1 cellular context compared by ENCODE assay signal in genomic region chr16:67326472-67327309, GRCh38.
A peak's percentile ranks its signal among the peaks of the same experiment; 100 is the strongest.
TF ChIP-seq lines count a peak whose summit lies in the region.

Gene KCTD19, minus strand, starts transcription at chr16:67326741. Its CDS starts 34 bp downstream, at chr16:67326707.
Gene LRRC36, plus strand, starts transcription at chr16:67326815. Its CDS starts 48 bp downstream, at chr16:67326863.

TF ChIP-seq in K562, 482 proteins besides CTCF, POLR2A, EP300 and RAD21 (continued from another document and continues in another):
- TF ChIP-seq, protein P1, sequence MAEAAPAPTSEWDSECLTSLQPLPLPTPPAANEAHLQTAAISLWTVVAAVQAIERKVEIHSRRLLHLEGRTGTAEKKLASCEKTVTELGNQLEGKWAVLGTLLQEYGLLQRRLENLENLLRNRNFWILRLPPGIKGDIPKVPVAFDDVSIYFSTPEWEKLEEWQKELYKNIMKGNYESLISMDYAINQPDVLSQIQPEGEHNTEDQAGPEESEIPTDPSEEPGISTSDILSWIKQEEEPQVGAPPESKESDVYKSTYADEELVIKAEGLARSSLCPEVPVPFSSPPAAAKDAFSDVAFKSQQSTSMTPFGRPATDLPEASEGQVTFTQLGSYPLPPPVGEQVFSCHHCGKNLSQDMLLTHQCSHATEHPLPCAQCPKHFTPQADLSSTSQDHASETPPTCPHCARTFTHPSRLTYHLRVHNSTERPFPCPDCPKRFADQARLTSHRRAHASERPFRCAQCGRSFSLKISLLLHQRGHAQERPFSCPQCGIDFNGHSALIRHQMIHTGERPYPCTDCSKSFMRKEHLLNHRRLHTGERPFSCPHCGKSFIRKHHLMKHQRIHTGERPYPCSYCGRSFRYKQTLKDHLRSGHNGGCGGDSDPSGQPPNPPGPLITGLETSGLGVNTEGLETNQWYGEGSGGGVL (CRISPR knock-in tag; IDR thresholded peaks at IDR 0.05), result no peak
- TF ChIP-seq KLF16 (IDR thresholded peaks at IDR 0.05), result no peak
- TF ChIP-seq TBP (optimal IDR thresholded peaks at IDR 0.05; ENCODE audit: low read depth, low read length), result peak; percentile 45
- no peak for TF ChIP-seq PRMT5 (CRISPR knock-in tag; IDR thresholded peaks at IDR 0.05)
- TF ChIP-seq, protein P2, sequence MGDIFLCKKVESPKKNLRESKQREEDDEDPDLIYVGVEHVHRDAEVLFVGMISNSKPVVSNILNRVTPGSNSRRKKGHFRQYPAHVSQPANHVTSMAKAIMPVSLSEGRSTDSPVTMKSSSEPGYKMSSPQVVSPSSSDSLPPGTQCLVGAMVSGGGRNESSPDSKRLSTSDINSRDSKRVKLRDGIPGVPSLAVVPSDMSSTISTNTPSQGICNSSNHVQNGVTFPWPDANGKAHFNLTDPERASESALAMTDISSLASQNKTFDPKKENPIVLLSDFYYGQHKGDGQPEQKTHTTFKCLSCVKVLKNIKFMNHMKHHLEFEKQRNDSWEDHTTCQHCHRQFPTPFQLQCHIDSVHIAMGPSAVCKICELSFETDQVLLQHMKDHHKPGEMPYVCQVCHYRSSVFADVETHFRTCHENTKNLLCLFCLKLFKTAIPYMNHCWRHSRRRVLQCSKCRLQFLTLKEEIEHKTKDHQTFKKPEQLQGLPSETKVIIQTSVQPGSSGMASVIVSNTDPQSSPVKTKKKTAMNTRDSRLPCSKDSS (IDR thresholded peaks at IDR 0.05; ENCODE audit: low read depth, partially characterized antibody), result no peak
- no peak for TF ChIP-seq ZNF57 (CRISPR knock-in tag; IDR thresholded peaks at IDR 0.05)
- 0 out of 2 replicates have a peak, but pooled peaks have one; percentile 20 for TF ChIP-seq EHMT2 (IDR thresholded peaks at IDR 0.05)
- no peak for TF ChIP-seq BRCA1 (IDR thresholded peaks at IDR 0.05)
- TF ChIP-seq BRCA1 (CRISPR knock-in tag; IDR thresholded peaks at IDR 0.05), result no peak
- TF ChIP-seq POLR3G (IDR thresholded peaks at IDR 0.05; ENCODE audit: extremely low read depth, insufficient read length, insufficient replicate concordance), result no peak
- no peak for TF ChIP-seq TRIM25 (IDR thresholded peaks at IDR 0.05; ENCODE audit: borderline replicate concordance)
- TF ChIP-seq NR2C1 (IDR thresholded peaks at IDR 0.05), result peak; percentile 55; the same call in 1 of the 2 replicates
- no peak for TF ChIP-seq NR2C1 (tag; IDR thresholded peaks at IDR 0.05)
- no peak for TF ChIP-seq ZNF146 (CRISPR knock-in tag; IDR thresholded peaks at IDR 0.05; ENCODE audit: unreplicated experiment)
- no peak for TF ChIP-seq ID3 (CRISPR knock-in tag; IDR thresholded peaks at IDR 0.05)
- no peak for TF ChIP-seq ID3 (tag; IDR thresholded peaks at IDR 0.05)
- TF ChIP-seq ZNF75A (CRISPR knock-in tag; IDR thresholded peaks at IDR 0.05), result no peak
- TF ChIP-seq ZNF79 (CRISPR knock-in tag; IDR thresholded peaks at IDR 0.05; ENCODE audit: low read depth), result no peak
- no peak for TF ChIP-seq KDM2B (CRISPR knock-in tag; IDR thresholded peaks at IDR 0.05)
- TF ChIP-seq RB1 (IDR thresholded peaks at IDR 0.05; ENCODE audit: low read depth), result peak; percentile 74
- TF ChIP-seq ZKSCAN3 (CRISPR knock-in tag; IDR thresholded peaks at IDR 0.05), result no peak
- no peak for TF ChIP-seq ATF6 (CRISPR knock-in tag; IDR thresholded peaks at IDR 0.05)
- peak; percentile 50 for TF ChIP-seq GTF3C2 (IDR thresholded peaks at IDR 0.05; ENCODE audit: borderline replicate concordance, extremely low read depth, insufficient read length)
- no peak for TF ChIP-seq MEF2A (IDR thresholded peaks at IDR 0.05; ENCODE audit: control insufficient read depth, low read depth, low read length)
- no peak for TF ChIP-seq SIRT6 (IDR thresholded peaks at IDR 0.05; ENCODE audit: low read depth, low read length)
- no peak for TF ChIP-seq SNRNP70 (optimal IDR thresholded peaks at IDR 0.05; ENCODE audit: low read depth, low read length)
- TF ChIP-seq ZNF24 (IDR thresholded peaks at IDR 0.05), result no peak
- no peak for TF ChIP-seq NFRKB (IDR thresholded peaks at IDR 0.05; ENCODE audit: low read depth)
- TF ChIP-seq PCBP2 (IDR thresholded peaks at IDR 0.05; ENCODE audit: low read depth, low read length, poor library complexity, severe bottlenecking), result no peak
- no peak for TF ChIP-seq BCL6 (CRISPR knock-in tag; IDR thresholded peaks at IDR 0.05)
- TF ChIP-seq, protein P3, sequence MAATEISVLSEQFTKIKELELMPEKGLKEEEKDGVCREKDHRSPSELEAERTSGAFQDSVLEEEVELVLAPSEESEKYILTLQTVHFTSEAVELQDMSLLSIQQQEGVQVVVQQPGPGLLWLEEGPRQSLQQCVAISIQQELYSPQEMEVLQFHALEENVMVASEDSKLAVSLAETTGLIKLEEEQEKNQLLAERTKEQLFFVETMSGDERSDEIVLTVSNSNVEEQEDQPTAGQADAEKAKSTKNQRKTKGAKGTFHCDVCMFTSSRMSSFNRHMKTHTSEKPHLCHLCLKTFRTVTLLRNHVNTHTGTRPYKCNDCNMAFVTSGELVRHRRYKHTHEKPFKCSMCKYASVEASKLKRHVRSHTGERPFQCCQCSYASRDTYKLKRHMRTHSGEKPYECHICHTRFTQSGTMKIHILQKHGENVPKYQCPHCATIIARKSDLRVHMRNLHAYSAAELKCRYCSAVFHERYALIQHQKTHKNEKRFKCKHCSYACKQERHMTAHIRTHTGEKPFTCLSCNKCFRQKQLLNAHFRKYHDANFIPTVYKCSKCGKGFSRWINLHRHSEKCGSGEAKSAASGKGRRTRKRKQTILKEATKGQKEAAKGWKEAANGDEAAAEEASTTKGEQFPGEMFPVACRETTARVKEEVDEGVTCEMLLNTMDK (IDR thresholded peaks at IDR 0.05; ENCODE audit: borderline replicate concordance, insufficient read depth, low read depth, low read length, poor library complexity, severe bottlenecking), result peak; percentile 66
- no peak for TF ChIP-seq NCOA6 (IDR thresholded peaks at IDR 0.05)
- TF ChIP-seq ELF1 (tag; IDR thresholded peaks at IDR 0.05), result no peak
- TF ChIP-seq PHF20 (IDR thresholded peaks at IDR 0.05; ENCODE audit: partially characterized antibody), result no peak
- no peak for TF ChIP-seq ZZZ3 (IDR thresholded peaks at IDR 0.05)
- no peak for TF ChIP-seq ZNF121 (CRISPR knock-in tag; conservative IDR thresholded peaks at IDR 0.05)
- no peak for TF ChIP-seq BDP1 (IDR thresholded peaks at IDR 0.05; ENCODE audit: insufficient read depth, insufficient read length)
- TF ChIP-seq ZNF124 (CRISPR knock-in tag; IDR thresholded peaks at IDR 0.05), result no peak
- TF ChIP-seq SIN3B (IDR thresholded peaks at IDR 0.05; ENCODE audit: low read depth), result 0 out of 2 replicates have a peak, but pooled peaks have one; percentile 18
- peak in 1 of 2 experiments; percentile 78; a peak in 2 of 4 replicates for TF ChIP-seq NRF1 (conservative IDR thresholded peaks at IDR 0.05 in 1 of 2, IDR thresholded peaks at IDR 0.05 in 1 of 2)
- no peak for TF ChIP-seq ILF3 (IDR thresholded peaks at IDR 0.05; ENCODE audit: borderline replicate concordance)
- TF ChIP-seq BHLHE40 (IDR thresholded peaks at IDR 0.05; ENCODE audit: low read length), result 0 out of 2 replicates have a peak, but pooled peaks have one; percentile 25
- TF ChIP-seq ZNF518B (CRISPR knock-in tag; IDR thresholded peaks at IDR 0.05), result no peak
- 0 out of 4 replicates have a peak, but pooled peaks have one; percentile 21 to 22 for TF ChIP-seq TRIM24 (IDR thresholded peaks at IDR 0.05)
- TF ChIP-seq NUFIP1 (IDR thresholded peaks at IDR 0.05; ENCODE audit: partially characterized antibody), result no peak
- TF ChIP-seq JUND (IDR thresholded peaks at IDR 0.05; ENCODE audit: borderline replicate concordance, low read depth, low read length), result no peak
- TF ChIP-seq JUND (tag; IDR thresholded peaks at IDR 0.05; ENCODE audit: borderline replicate concordance, low read depth, low read length), result no peak
- no peak for TF ChIP-seq HMG20A (CRISPR knock-in tag; conservative IDR thresholded peaks at IDR 0.05)
- no peak for TF ChIP-seq CSDE1 (IDR thresholded peaks at IDR 0.05)
- no peak for TF ChIP-seq CGGBP1 (CRISPR knock-in tag; IDR thresholded peaks at IDR 0.05)
